ENCODE assay signal across 28 cellular contexts in the genomic region with DNA sequence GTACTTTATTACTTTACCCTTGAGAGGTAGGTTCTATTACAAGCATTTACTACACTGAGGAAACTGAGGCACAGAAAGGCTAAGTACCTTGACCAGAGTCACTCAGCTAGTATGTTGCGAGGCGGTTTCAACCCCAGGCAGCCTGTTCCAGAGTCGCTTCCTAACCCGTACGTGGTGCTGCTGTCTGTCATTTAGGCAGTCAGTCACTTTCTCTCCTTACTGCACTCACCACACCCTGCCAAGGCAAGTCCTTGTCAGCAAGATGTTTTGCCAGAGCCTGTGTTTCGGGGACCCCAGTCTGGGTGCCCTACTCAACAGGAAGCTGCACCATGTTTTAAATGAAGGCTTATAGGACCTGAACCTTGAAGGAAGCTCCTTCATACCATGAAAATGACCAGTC.
"Had no signal": no experiment of that assay in that cellular context is flagged by ENCODE, and none has a peak within 500 bp of the region (broad histone marks: within the 10 kb centered on the region; RNA-seq: fewer than 3 reads in every experiment).

No MANE protein-coding gene starts in this region.

- H3K36me3 Mint-ChIP-seq: immature natural killer cell, mesothelial cell of epicardium, naive B cell had no signal

- FAIRE-seq: endometrium, frontal cortex, kidney had no signal

- H3K4me1 Mint-ChIP-seq: immature natural killer cell, naive B cell had no signal

- ATAC-seq: effector memory CD8-positive, alpha-beta T cell; esophagus mucosa; foreskin keratinocyte; gastroesophageal sphincter; heart left ventricle; left colon; left lobe of liver; lower lobe of right lung; mucosa of descending colon had no signal

- DNase-seq: colonic mucosa; cortex of kidney; effector CD8-positive, alpha-beta T cell; effector memory CD8-positive, alpha-beta T cell; endodermal cell; erythroblast; foreskin keratinocyte; heart left ventricle; hypothalamus; immature natural killer cell; islet precursor cell; kidney; kidney glomerular epithelial cell; left colon; left ventricle myocardium inferior; lower lobe of right lung; mesenchymal stem cell; mucosa of descending colon; naive B cell had no signal

- H3K27ac Mint-ChIP-seq: dendritic cell treated with granulocyte-macrophage colony-stimulating factor and Interleukin-4, amounts not matched to agents 40 ng/mL and 50 ng/mL, for 4 days; effector memory CD8-positive, alpha-beta T cell; endodermal cell; immature natural killer cell; mesothelial cell of epicardium; naive B cell had no signal

- H3K9me3 Mint-ChIP-seq: dendritic cell treated with granulocyte-macrophage colony-stimulating factor and Interleukin-4, amounts not matched to agents 40 ng/mL and 50 ng/mL, for 4 days; effector memory CD8-positive, alpha-beta T cell; endodermal cell; mesothelial cell of epicardium had no signal

- H3K4me2 ChIP-seq: hepatocyte had no signal

- H2AFZ ChIP-seq: hepatocyte had no signal

- H3K27ac ChIP-seq: colonic mucosa, epithelial cell of prostate, foreskin keratinocyte, gastroesophageal sphincter, hepatocyte, lower lobe of right lung had no signal

- H3K36me3 ChIP-seq: colonic mucosa, lower lobe of right lung had no signal

- H3K9me3 ChIP-seq: colonic mucosa, gastroesophageal sphincter, heart left ventricle, left ventricle myocardium inferior, lower lobe of right lung, mucosa of descending colon had no signal

- H3K27me3 ChIP-seq: colonic mucosa, foreskin keratinocyte, gastroesophageal sphincter, heart left ventricle, hepatocyte had no signal

- H3K4me1 ChIP-seq: colonic mucosa, gastroesophageal sphincter, lower lobe of right lung had no signal

- H3K4me3 ChIP-seq: colonic mucosa, gastroesophageal sphincter, heart left ventricle, hepatocyte, left ventricle myocardium inferior, lower lobe of right lung, mucosa of descending colon had no signal

- H3K27me3 Mint-ChIP-seq: dendritic cell treated with granulocyte-macrophage colony-stimulating factor and Interleukin-4, amounts not matched to agents 40 ng/mL and 50 ng/mL, for 4 days had no signal

- H3K4me3 Mint-ChIP-seq: dendritic cell treated with granulocyte-macrophage colony-stimulating factor and Interleukin-4, amounts not matched to agents 40 ng/mL and 50 ng/mL, for 4 days; effector memory CD8-positive, alpha-beta T cell; endodermal cell; immature natural killer cell; mesothelial cell of epicardium; naive B cell had no signal
